ENCODE assay signal across 1 cellular context in genomic region chr17:44186307-44187130, GRCh38.
TF ChIP-seq lines count a peak whose summit lies in the region.

TMUB2 (plus strand) TSS chr17:44186972; CDS start chr17:44187709, 737 bp downstream.

TF ChIP-seq in HepG2, 621 proteins besides CTCF, POLR2A, EP300 and RAD21 (continued from another document and continues in another):
- TF ChIP-seq MYPOP (CRISPR knock-in tag; IDR thresholded peaks at IDR 0.05) = peak; percentile 88
- TF ChIP-seq SOX5 (CRISPR knock-in tag; IDR thresholded peaks at IDR 0.05; ENCODE audit: borderline replicate concordance) = peak; percentile 66; the same call in 1 of the 2 replicates
- TF ChIP-seq CSRNP1 (CRISPR knock-in tag; IDR thresholded peaks at IDR 0.05) = no peak
- TF ChIP-seq RORA (CRISPR knock-in tag; IDR thresholded peaks at IDR 0.05) = no peak
- no peak for TF ChIP-seq SNRNP70 (IDR thresholded peaks at IDR 0.05; ENCODE audit: low read depth, low read length)
- no peak for TF ChIP-seq MBNL3 (CRISPR knock-in tag; conservative IDR thresholded peaks at IDR 0.05)
- TF ChIP-seq ZNF432 (CRISPR knock-in tag; IDR thresholded peaks at IDR 0.05; ENCODE audit: borderline replicate concordance) = no peak
- TF ChIP-seq HCFC1 (IDR thresholded peaks at IDR 0.05; ENCODE audit: low read depth, low read length) = peak; percentile 51; the same call in 1 of the 2 replicates
- peak; percentile 30 for TF ChIP-seq CBX1 (IDR thresholded peaks at IDR 0.05; ENCODE audit: low read depth)
- TF ChIP-seq ZNF576 (CRISPR knock-in tag; IDR thresholded peaks at IDR 0.05) = no peak
- TF ChIP-seq ZNF570 (CRISPR knock-in tag; IDR thresholded peaks at IDR 0.05; ENCODE audit: borderline replicate concordance) = no peak
- TF ChIP-seq NR2F2 (IDR thresholded peaks at IDR 0.05; ENCODE audit: borderline replicate concordance, low read depth) = no peak
- peak; percentile 94 for TF ChIP-seq ELF1 (CRISPR knock-in tag; IDR thresholded peaks at IDR 0.05)
- 0 out of 2 replicates have a peak, but pooled peaks have one; percentile 8 for TF ChIP-seq ATF3 (CRISPR knock-in tag; IDR thresholded peaks at IDR 0.05)
- TF ChIP-seq ZNF816 (CRISPR knock-in tag; IDR thresholded peaks at IDR 0.05; ENCODE audit: borderline replicate concordance) = peak; percentile 62; the same call in 1 of the 2 replicates
- peak; percentile 68; the same call in 1 of the 2 replicates for TF ChIP-seq ZNF773 (CRISPR knock-in tag; IDR thresholded peaks at IDR 0.05; ENCODE audit: borderline replicate concordance)
- TF ChIP-seq ERF (CRISPR knock-in tag; IDR thresholded peaks at IDR 0.05) = peak; percentile 79; the same call in 1 of the 2 replicates
- TF ChIP-seq ZNF567 (CRISPR knock-in tag; IDR thresholded peaks at IDR 0.05; ENCODE audit: borderline replicate concordance) = no peak; the same call in 1 of the 2 replicates
- 0 out of 2 replicates have a peak, but pooled peaks have one; percentile 29 for TF ChIP-seq ZNF503 (CRISPR knock-in tag; IDR thresholded peaks at IDR 0.05)
- peak; percentile 70; the same call in 1 of the 2 replicates for TF ChIP-seq ZNF34 (CRISPR knock-in tag; IDR thresholded peaks at IDR 0.05; ENCODE audit: borderline replicate concordance)
- no peak for TF ChIP-seq MBD4 (IDR thresholded peaks at IDR 0.05; ENCODE audit: borderline replicate concordance, low read length)
- peak; percentile 84; the same call in 1 of the 2 replicates for TF ChIP-seq SRY (CRISPR knock-in tag; IDR thresholded peaks at IDR 0.05)
- 0 out of 2 replicates have a peak, but pooled peaks have one; percentile 45 for TF ChIP-seq ZNF607 (CRISPR knock-in tag; IDR thresholded peaks at IDR 0.05; ENCODE audit: borderline replicate concordance)
- no peak for TF ChIP-seq DMAP1 (CRISPR knock-in tag; IDR thresholded peaks at IDR 0.05)
- no peak for TF ChIP-seq ZNF282 (IDR thresholded peaks at IDR 0.05; ENCODE audit: partially characterized antibody)
- TF ChIP-seq SIN3A (IDR thresholded peaks at IDR 0.05; ENCODE audit: borderline replicate concordance, low read depth, low read length) = peak; percentile 93
- peak; percentile 94 for TF ChIP-seq THAP11 (CRISPR knock-in tag; IDR thresholded peaks at IDR 0.05)
- no peak for TF ChIP-seq ZNF512 (CRISPR knock-in tag; IDR thresholded peaks at IDR 0.05)
- TF ChIP-seq MATR3 (CRISPR knock-in tag; IDR thresholded peaks at IDR 0.05) = no peak
- TF ChIP-seq ZBTB33 (CRISPR knock-in tag; IDR thresholded peaks at IDR 0.05) = peak; percentile 12; the same call in 1 of the 2 replicates
- TF ChIP-seq ZFP36 (IDR thresholded peaks at IDR 0.05; ENCODE audit: borderline replicate concordance, low read depth, low read length, partially characterized antibody) = no peak
- 0 out of 2 replicates have a peak, but pooled peaks have one; percentile 31 for TF ChIP-seq GZF1 (CRISPR knock-in tag; IDR thresholded peaks at IDR 0.05)
- no peak for TF ChIP-seq ZBTB46 (CRISPR knock-in tag; IDR thresholded peaks at IDR 0.05; ENCODE audit: borderline replicate concordance)
- no peak for TF ChIP-seq ZNF101 (CRISPR knock-in tag; IDR thresholded peaks at IDR 0.05; ENCODE audit: borderline replicate concordance, low read depth)
- TF ChIP-seq ZNF143 (CRISPR knock-in tag; IDR thresholded peaks at IDR 0.05) = peak; percentile 87
- peak; percentile 45; the same call in 1 of the 2 replicates for TF ChIP-seq CHD2 (IDR thresholded peaks at IDR 0.05; ENCODE audit: low read depth, low read length)
- no peak; the same call in 1 of the 2 replicates for TF ChIP-seq ZIK1 (CRISPR knock-in tag; IDR thresholded peaks at IDR 0.05; ENCODE audit: borderline replicate concordance, low read depth)
- TF ChIP-seq ZMAT3 (CRISPR knock-in tag; conservative IDR thresholded peaks at IDR 0.05) = 0 out of 2 replicates have a peak, but pooled peaks have one; percentile 76
- no peak for TF ChIP-seq JUNB (CRISPR knock-in tag; IDR thresholded peaks at IDR 0.05; ENCODE audit: borderline replicate concordance)
- peak; percentile 97 for TF ChIP-seq KDM5A (IDR thresholded peaks at IDR 0.05; ENCODE audit: borderline replicate concordance, low read length)
- peak; percentile 92 for TF ChIP-seq ZBTB25 (CRISPR knock-in tag; IDR thresholded peaks at IDR 0.05)
- no peak for TF ChIP-seq ZNF597 (CRISPR knock-in tag; IDR thresholded peaks at IDR 0.05)
- TF ChIP-seq ATAD3A (CRISPR knock-in tag; IDR thresholded peaks at IDR 0.05) = no peak
- peak; percentile 63; the same call in 1 of the 2 replicates for TF ChIP-seq ZNF276 (CRISPR knock-in tag; IDR thresholded peaks at IDR 0.05; ENCODE audit: low read depth)
- no peak for TF ChIP-seq ZNF326 (CRISPR knock-in tag; IDR thresholded peaks at IDR 0.05; ENCODE audit: borderline replicate concordance)
- no peak; the same call in 1 of the 2 replicates for TF ChIP-seq CENPT (CRISPR knock-in tag; IDR thresholded peaks at IDR 0.05; ENCODE audit: low read depth)
- TF ChIP-seq ZKSCAN8 (CRISPR knock-in tag; IDR thresholded peaks at IDR 0.05; ENCODE audit: borderline replicate concordance) = no peak; the same call in 1 of the 2 replicates
- 0 out of 2 replicates have a peak, but pooled peaks have one; percentile 31 for TF ChIP-seq DNMT1 (CRISPR knock-in tag; IDR thresholded peaks at IDR 0.05)
- no peak for TF ChIP-seq YY1 (IDR thresholded peaks at IDR 0.05; ENCODE audit: insufficient read depth, insufficient replicate concordance, low read depth, low read length)
- TF ChIP-seq SNAPC5 (CRISPR knock-in tag; IDR thresholded peaks at IDR 0.05; ENCODE audit: borderline replicate concordance) = no peak
- no peak for TF ChIP-seq NONO (IDR thresholded peaks at IDR 0.05)
- TF ChIP-seq NONO (CRISPR knock-in tag; conservative IDR thresholded peaks at IDR 0.05) = peak; percentile 76
- TF ChIP-seq AKAP8 (CRISPR knock-in tag; IDR thresholded peaks at IDR 0.05) = peak; percentile 46; the same call in 1 of the 2 replicates
- peak; percentile 74 for TF ChIP-seq KMT2A (CRISPR knock-in tag; IDR thresholded peaks at IDR 0.05)
